8 cellular contexts compared by ENCODE assay signal in genomic region chr16:50154369-50154947, GRCh38. TPM values are rescaled to one million over a fixed set of nuclear protein-coding genes. Genes with fewer than 3 reads are reported as not detected.
DNase-seq lines count a peak whose midpoint lies in the region; ATAC-seq, FAIRE-seq and TF ChIP-seq lines count a peak whose summit lies in the region.

No MANE protein-coding gene starts in this region.

- H3K27ac ChIP-seq in HUES48 (ENCODE audit: low read depth, low read length) = no peak overlapping the region
- peak overlapping the region; percentile 74 for H3K27ac ChIP-seq in GM12878 (ENCODE audit: control insufficient read depth, insufficient read depth)
- H3K27ac ChIP-seq in subcutaneous abdominal adipose tissue (ENCODE audit: low read depth, low read length) = peak overlapping the region; percentile 73

- no peak overlapping the region for H2AFZ ChIP-seq in GM12878 (ENCODE audit: control insufficient read depth, low read depth, low read length)

- RAD21 ChIA-PET in GM12878 (lab: Charles Lee; ENCODE audit: unreplicated experiment) = interaction anchor here (0.6 to 3.4 kb wide), 7 partner anchors 13 to 531 kb away, joined by 3 to 22 read pairs (median 5); partner anchors contain the start of genes CNEP1R1 and HEATR3

- 0 out of 2 replicates have a peak, but pooled peaks have one; percentile 52 for TF ChIP-seq POLR2A in GM12878 (IDR thresholded peaks at IDR 0.05; ENCODE audit: low read depth, low read length)

- H4K20me1 ChIP-seq in GM12878 (ENCODE audit: control insufficient read depth, insufficient read depth) = peaks cover 7% of the 10 kb centered on the region; the same call in 1 of the 2 replicates

- 0% methylated on average over 9 of the region's 12 CpGs for WGBS in GM12878 (ENCODE audit: insufficient coverage, insufficient replicate concordance, low lambda C conversion rate, missing lambda C conversion rate)

- H3K4me1 ChIP-seq in HUES48 (ENCODE audit: control insufficient read depth, insufficient read depth, low read length) = peaks cover 20% of the 10 kb centered on the region
- H3K4me1 ChIP-seq in GM12878 (ENCODE audit: control insufficient read depth, insufficient read depth, low read length) = peaks cover 6% of the 10 kb centered on the region
- peaks cover 1 to 39% (median 31%) of the 10 kb centered on the region in 5 donors for H3K4me1 ChIP-seq in subcutaneous abdominal adipose tissue (ENCODE audit: control insufficient read depth in 5 of 5, insufficient read depth in 5 of 5, low read length in 5 of 5)

- intact Hi-C loops in GM12878 (cut with micrococcal nuclease; ENCODE audit: unreplicated experiment) = loop anchor here (2.0 to 10.0 kb wide), 3 partner anchors 56 to 590 kb away; partner anchors contain the start of gene CYLD

- no peak for DNase-seq in AG09309 (ENCODE audit: low read depth)
- DNase-seq in GM12878 (ENCODE audit: low read depth, low spot score) = no peak
- no peak for DNase-seq in left lobe of liver (ENCODE audit: low spot score)
- DNase-seq in stimulated activated CD4-positive, alpha-beta T cell treated with anti-CD3 and anti-CD28 coated beads, Interleukin-15, amount 100 ng/mL, for 24 hours = no peak
- DNase-seq in HTR-8/SVneo (ENCODE audit: insufficient read length, low spot score) = no peak

- H3K79me2 ChIP-seq in GM12878 (ENCODE audit: control insufficient read depth, insufficient read depth, low read length) = peaks cover 56% of the 10 kb centered on the region

- H3K4me3 ChIP-seq in AG09309 (ENCODE audit: control insufficient read depth, low read depth, low read length) (peak overlapping the region; percentile 85), HUES48 (ENCODE audit: low read depth, low read length) (peak overlapping the region; percentile 80), GM12878 (peak overlapping the region; percentile 87), subcutaneous abdominal adipose tissue (ENCODE audit: low read depth in 1 of 5, low read length in 5 of 5) (peak overlapping the region; percentile 76 to 91 (median 86))

- TSS peak; percentile 56 for BruUV-seq in GM12878 (replicated peaks; lab: Mats Ljungman, UMichigan)

- peak overlapping the region; percentile 92 for H3K4me2 ChIP-seq in GM12878 (ENCODE audit: control insufficient read depth, insufficient read depth)

- TF ChIP-seq CTCF in AG09309 (IDR thresholded peaks at IDR 0.05; ENCODE audit: control insufficient read depth, insufficient read depth, low read depth, low read length, missing control alignments) (no peak), GM12878 (IDR thresholded peaks at IDR 0.05 in 2 of 3, conservative IDR thresholded peaks at IDR 0.05 in 1 of 3; ENCODE audit: control insufficient read depth in 2 of 3, extremely low read depth in 1 of 3, insufficient read depth in 1 of 3, low read depth in 3 of 3, low read length in 3 of 3) (no peak)

- SMC1A ChIA-PET in GM12878 (lab: Charles Lee; ENCODE audit: uncharacterized antibody, unreplicated experiment) = interaction anchor here (0.8 to 3.4 kb wide), 9 partner anchors 13 to 131 kb away, joined by 3 to 44 read pairs (median 6); partner anchors contain the start of gene CNEP1R1

- no peak for TF ChIP-seq EP300 in GM12878 (IDR thresholded peaks at IDR 0.05; ENCODE audit: borderline replicate concordance in 1 of 2, control insufficient read depth in 1 of 2, low read depth in 2 of 2, low read length in 2 of 2)

- in situ Hi-C loops in GM12878 (cut with MboI) = no loop called here

- no peaks in the 10 kb centered on the region for H3K36me3 ChIP-seq in HUES48 (ENCODE audit: control insufficient read depth, insufficient read depth, low read length)
- no peaks in the 10 kb centered on the region for H3K36me3 ChIP-seq in GM12878 (ENCODE audit: control insufficient read depth in 2 of 2, insufficient read depth in 2 of 2, low read length in 1 of 2)
- no peaks in the 10 kb centered on the region for H3K36me3 ChIP-seq in subcutaneous abdominal adipose tissue (ENCODE audit: control insufficient read depth in 5 of 5, insufficient read depth in 5 of 5, low read length in 5 of 5)

- FAIRE-seq in GM12878 (lab: Jason Lieb, UNC) (no peak), HTR-8/SVneo (lab: Jason Lieb, UNC) (no peak)

- TF ChIP-seq RAD21 in GM12878 (IDR thresholded peaks at IDR 0.05; ENCODE audit: insufficient read depth, low read depth, low read length) = no peak

- CTCF ChIA-PET in GM12878 (lab: Yijun Ruan, JAX) = interaction anchor here (1.0 to 3.5 kb wide), 7 partner anchors 33 to 197 kb away, joined by 3 to 48 read pairs (median 4); partner anchors contain the start of gene CNEP1R1

- no peaks in the 10 kb centered on the region for H3K9me3 ChIP-seq in HUES48 (ENCODE audit: control insufficient read depth, insufficient read depth, low read length)
- no peaks in the 10 kb centered on the region for H3K9me3 ChIP-seq in GM12878 (replicated peaks; ENCODE audit: control insufficient read depth, insufficient read depth, low read length)
- H3K9me3 ChIP-seq in subcutaneous abdominal adipose tissue (ENCODE audit: control insufficient read depth in 5 of 5, low read length in 5 of 5) = no peaks in the 10 kb centered on the region

- H3K9ac ChIP-seq in HUES48 (ENCODE audit: low read depth, low read length) (no peak overlapping the region), GM12878 (ENCODE audit: control insufficient read depth, insufficient read depth, low read length) (peak overlapping the region; percentile 84), subcutaneous abdominal adipose tissue (ENCODE audit: low read length in 5 of 5) (peak overlapping the region in 4 of 5 donors; percentile 82 to 94 (median 88))

- no peaks in the 10 kb centered on the region for H3K27me3 ChIP-seq in HUES48 (ENCODE audit: control insufficient read depth, insufficient read depth, low read length)
- H3K27me3 ChIP-seq in GM12878 (replicated peaks in 1 of 2; ENCODE audit: control insufficient read depth in 2 of 2, insufficient read depth in 2 of 2, low read length in 1 of 2) = no peaks in the 10 kb centered on the region
- H3K27me3 ChIP-seq in subcutaneous abdominal adipose tissue (ENCODE audit: control insufficient read depth in 5 of 5, insufficient read depth in 4 of 5, low read length in 5 of 5) = no peaks in the 10 kb centered on the region

- POLR2A ChIA-PET in GM12878 (lab: Charles Lee) = interaction anchor here (0.8 to 2.4 kb wide), 4 partner anchors 33 to 86 kb away, joined by 5 to 13 read pairs (median 7); no protein-coding TSS in a partner anchor

- ATAC-seq in GM12878 (no peak), left lobe of liver (peak; percentile 21), HG03565 (IDR thresholded peaks at IDR 0.05; ENCODE audit: unreplicated experiment) (no peak)

TF ChIP-seq in GM12878, 131 proteins besides CTCF, POLR2A, EP300 and RAD21 (continues in another document):
- TF ChIP-seq PAX5 (IDR thresholded peaks at IDR 0.05; ENCODE audit: borderline replicate concordance, low read depth, low read length) = no peak
- no peak for TF ChIP-seq TAF1 (IDR thresholded peaks at IDR 0.05; ENCODE audit: borderline replicate concordance, low read depth, low read length)
- no peak for TF ChIP-seq DPF2 (IDR thresholded peaks at IDR 0.05)
- no peak for TF ChIP-seq NR2C1 (IDR thresholded peaks at IDR 0.05)
- no peak for TF ChIP-seq ZNF622 (IDR thresholded peaks at IDR 0.05)
- TF ChIP-seq MEF2B (IDR thresholded peaks at IDR 0.05; ENCODE audit: partially characterized antibody, poor library complexity, severe bottlenecking) = peak; percentile 46
- no peak for TF ChIP-seq ZZZ3 (IDR thresholded peaks at IDR 0.05; ENCODE audit: control insufficient read depth, insufficient read length, low read depth)
- TF ChIP-seq EED (IDR thresholded peaks at IDR 0.05; ENCODE audit: low read depth) = no peak
- no peak for TF ChIP-seq SRF (IDR thresholded peaks at IDR 0.05; ENCODE audit: low read depth in 2 of 2, low read length in 2 of 2)
- 0 out of 2 replicates have a peak, but pooled peaks have one; percentile 43 for TF ChIP-seq MLLT1 (IDR thresholded peaks at IDR 0.05)
- TF ChIP-seq GATAD2B (conservative IDR thresholded peaks at IDR 0.05; ENCODE audit: low read depth) = no peak

RNA-seq across cellular contexts. Expression of gene TENT4B, which starts 1.4 kb away (rescaled TPM):
- total RNA-seq in GM12878 (2013; cell fraction: nucleolus; rRNA removed) = 17.1 and 18.2 TPM in 2 replicates
- total RNA-seq in GM12878 (2014; rRNA removed) (10.0 and 10.8 TPM in 2 replicates), GM12878 (2014; rRNA removed; fragmentation: Illumina TruSeq; extraction: Trizol) (9.8 and 10.7 TPM in 2 replicates), GM12878 (2021) (13.0 and 15.4 TPM in 2 replicates), left lobe of liver (9.3 TPM)
- polyA plus RNA-seq in GM12878 (2011; ENCODE audit: low read depth) = 4.1 TPM
- polyA plus RNA-seq in GM12878 (2011; rRNA removed) (12.5 and 18.5 TPM in 2 replicates), GM12878 (2014; fragmentation: Illumina TruSeq; extraction: Trizol) (13.4 and 17.0 TPM in 2 replicates), GM12878 (2014; fragmentation: Nextera tagmentation; extraction: Ambion mirVana) (10 to 100 TPM; 11.7 to 16.7 TPM), GM12878 (2014; rRNA removed) (7.3 and 9.0 TPM in 2 replicates), GM12878 (2016; fragmentation: Nextera tagmentation; extraction: Ambion mirVana) (1 to 10 TPM; 4.4 to 8.4 TPM)
- polyA plus RNA-seq in GM12878 (2011; cell fraction: cytosol; rRNA removed) = 5.7 and 6.2 TPM in 2 replicates
- polyA plus RNA-seq in GM12878 (2011; cell fraction: nucleus; rRNA removed) = 4.8 TPM in 2 replicates
- 6.2 and 8.1 TPM in 2 replicates for polyA plus RNA-seq in GM12878 (2012)
- 13.0 and 20.9 TPM in 2 replicates for polyA minus RNA-seq in GM12878 (2011; rRNA and poly(A)+ RNA removed)
- polyA minus RNA-seq in GM12878 (2011; cell fraction: cytosol; rRNA and poly(A)+ RNA removed) = 8.7 and 8.8 TPM in 2 replicates
- polyA minus RNA-seq in GM12878 (2011; cell fraction: nucleus; rRNA and poly(A)+ RNA removed) = 3.3 and 6.9 TPM in 2 replicates
